In the genomic region with DNA sequence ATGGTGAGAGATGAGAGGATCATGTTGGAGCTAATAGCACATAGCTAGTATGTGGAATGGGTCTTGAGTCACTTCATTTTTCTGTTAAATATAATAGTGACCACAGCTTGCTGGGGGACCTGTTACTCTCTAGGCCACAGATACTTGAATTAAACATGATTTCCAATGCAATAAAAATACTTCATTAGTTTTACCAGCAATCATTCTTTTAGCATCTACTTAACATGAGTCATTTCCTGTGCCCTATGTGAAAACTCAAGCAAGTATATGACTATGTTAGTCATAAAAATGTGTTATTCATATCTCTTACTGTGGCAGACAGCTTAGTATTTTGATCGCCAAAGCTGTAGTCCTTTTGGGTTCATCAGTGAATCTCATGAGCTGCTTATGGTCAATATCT, we compare ENCODE assay signal across 15 cellular contexts.
A peak's percentile ranks its signal among the peaks of the same experiment; 100 is the strongest.
DNase-seq lines count a peak whose midpoint lies in the region; ATAC-seq and TF ChIP-seq lines count a peak whose summit lies in the region.
"Had no signal": no experiment of that assay in that cellular context is flagged by ENCODE, and none has a peak within 500 bp of the region (broad histone marks: within the 10 kb centered on the region; RNA-seq: fewer than 3 reads in every experiment).

No MANE protein-coding gene starts in this region.

- H3K4me1 ChIP-seq in body of pancreas, result no peaks in the 10 kb centered on the region
- H3K4me1 ChIP-seq: ascending aorta, pancreas had no signal

- H3K27me3 Mint-ChIP-seq in activated CD8-positive, alpha-beta T cell treated with anti-CD3 and anti-CD28 coated beads for 36 hours, result no peaks in the 10 kb centered on the region
- H3K27me3 Mint-ChIP-seq: CD4-positive, alpha-beta memory T cell; memory B cell had no signal

- no peaks in the 10 kb centered on the region for H3K27me3 ChIP-seq in body of pancreas
- H3K27me3 ChIP-seq: ascending aorta, pancreas had no signal

- CTCF ChIA-PET in activated CD8-positive, alpha-beta T cell treated with anti-CD3 and anti-CD28 coated beads for 36 hours (lab: Charles Lee), result no interaction called here

- H3K9me3 ChIP-seq in body of pancreas, result no peaks in the 10 kb centered on the region
- H3K9me3 ChIP-seq: ascending aorta, pancreas had no signal

- no peaks in the 10 kb centered on the region for H3K9me3 Mint-ChIP-seq in activated CD8-positive, alpha-beta T cell treated with anti-CD3 and anti-CD28 coated beads for 36 hours
- H3K9me3 Mint-ChIP-seq: activated T-cell treated with anti-CD3 and anti-CD28 coated beads, Interleukin-2, amount 50 U/mL, for 4 hours; memory B cell had no signal

- WGBS in body of pancreas, 2 donors, result 80 to 94% methylated on average over 1 of the region's 1 CpG

- no peak for TF ChIP-seq POLR2A in body of pancreas (IDR thresholded peaks at IDR 0.05)

- ATAC-seq in body of pancreas (no peak), GM19351 (IDR thresholded peaks at IDR 0.05; ENCODE audit: unreplicated experiment) (no peak)
- no peak for ATAC-seq in activated CD8-positive, alpha-beta T cell treated with anti-CD3 and anti-CD28 coated beads for 36 hours
- ATAC-seq: activated T-cell treated with anti-CD3 and anti-CD28 coated beads, Interleukin-2, amount 50 U/mL, for 4 hours; pancreas; stimulated activated effector memory CD8-positive, alpha-beta T cell treated with anti-CD3 and anti-CD28 coated beads, Interleukin-12 subunit alpha, Interleukin-12 subunit beta, amount 100 ng/mL, for 72 hours had no signal

- H3K36me3 ChIP-seq in body of pancreas (replicated peaks in 1 of 2; ENCODE audit: insufficient read depth in 1 of 2, low read depth in 2 of 2), result no peaks in the 10 kb centered on the region
- H3K36me3 ChIP-seq: ascending aorta, pancreas had no signal

- H3K4me1 Mint-ChIP-seq in activated CD8-positive, alpha-beta T cell treated with anti-CD3 and anti-CD28 coated beads for 36 hours (ENCODE audit: low read depth), result no peaks in the 10 kb centered on the region
- H3K4me1 Mint-ChIP-seq: CD4-positive, alpha-beta memory T cell; memory B cell; stimulated activated effector memory CD8-positive, alpha-beta T cell treated with anti-CD3 and anti-CD28 coated beads, Interleukin-12 subunit alpha, Interleukin-12 subunit beta, amount 100 ng/mL, for 72 hours had no signal

- intact Hi-C loops in body of pancreas (cut with DNase I), result no loop called here
- intact Hi-C loops in activated CD8-positive, alpha-beta T cell treated with anti-CD3 and anti-CD28 coated beads for 36 hours (cut with micrococcal nuclease), result no loop called here

- no peak overlapping the region for H3K4me3 Mint-ChIP-seq in activated CD8-positive, alpha-beta T cell treated with anti-CD3 and anti-CD28 coated beads for 36 hours
- H3K4me3 Mint-ChIP-seq: activated T-cell treated with anti-CD3 and anti-CD28 coated beads, Interleukin-2, amount 50 U/mL, for 4 hours; CD4-positive, alpha-beta memory T cell; memory B cell; stimulated activated effector memory CD8-positive, alpha-beta T cell treated with anti-CD3 and anti-CD28 coated beads, Interleukin-12 subunit alpha, Interleukin-12 subunit beta, amount 100 ng/mL, for 72 hours had no signal

- no peaks in the 10 kb centered on the region for H3K36me3 Mint-ChIP-seq in activated CD8-positive, alpha-beta T cell treated with anti-CD3 and anti-CD28 coated beads for 36 hours (ENCODE audit: low read depth)
- H3K36me3 Mint-ChIP-seq: CD4-positive, alpha-beta memory T cell; memory B cell; stimulated activated effector memory CD8-positive, alpha-beta T cell treated with anti-CD3 and anti-CD28 coated beads, Interleukin-12 subunit alpha, Interleukin-12 subunit beta, amount 100 ng/mL, for 72 hours had no signal

- peak; percentile 2 for DNase-seq in AG09319 (ENCODE audit: extremely low read depth, low read depth)
- DNase-seq in HT-29 (ENCODE audit: low spot score), result peak; percentile 39
- DNase-seq in astrocyte of the hippocampus (ENCODE audit: low read depth, low spot score), result peak; percentile 13
- peak; percentile 47 for DNase-seq in hepatic stellate cell (ENCODE audit: low spot score)
- DNase-seq in body of pancreas, result no peak
- DNase-seq in OCI-M2 (lab: John Stamatoyannopoulos, UW; ENCODE audit: unreplicated experiment), result no peak
- no peak for DNase-seq in activated CD8-positive, alpha-beta T cell treated with anti-CD3 and anti-CD28 coated beads for 36 hours
- DNase-seq: activated T-cell treated with anti-CD3 and anti-CD28 coated beads, Interleukin-2, amount 50 U/mL, for 4 hours; CD4-positive, alpha-beta memory T cell; pancreas; stimulated activated CD4-positive, alpha-beta T cell treated with anti-CD3 and anti-CD28 coated beads, Interleukin-2, amount 100 ng/mL, for 24 hours had no signal

- no peak for TF ChIP-seq CTCF in AG09319 (IDR thresholded peaks at IDR 0.05; ENCODE audit: low read depth, low read length)
- no peak for TF ChIP-seq CTCF in body of pancreas (IDR thresholded peaks at IDR 0.05)
- no peak for TF ChIP-seq CTCF in activated CD8-positive, alpha-beta T cell treated with anti-CD3 and anti-CD28 coated beads for 36 hours (IDR thresholded peaks at IDR 0.05)

- H3K27ac ChIP-seq in body of pancreas, result no peak overlapping the region
- H3K27ac ChIP-seq: ascending aorta, pancreas had no signal

- POLR2A ChIA-PET in activated CD8-positive, alpha-beta T cell treated with anti-CD3 and anti-CD28 coated beads for 36 hours (lab: Charles Lee), result no interaction called here

- no peak overlapping the region for H3K4me3 ChIP-seq in body of pancreas
- H3K4me3 ChIP-seq: ascending aorta, pancreas had no signal

- H3K27ac Mint-ChIP-seq in activated CD8-positive, alpha-beta T cell treated with anti-CD3 and anti-CD28 coated beads for 36 hours, result no peak overlapping the region
- H3K27ac Mint-ChIP-seq: CD4-positive, alpha-beta memory T cell; memory B cell; stimulated activated effector memory CD8-positive, alpha-beta T cell treated with anti-CD3 and anti-CD28 coated beads, Interleukin-12 subunit alpha, Interleukin-12 subunit beta, amount 100 ng/mL, for 72 hours had no signal

Comparison
In these comparisons a context has a peak if more than half of its experiments do, and no peak if none do; other contexts are left out.
1. DNase-seq: peak in AG09319 (single experiment), HT-29 (single experiment), astrocyte of the hippocampus (single experiment) and hepatic stellate cell (single experiment); none in body of pancreas (0 of 4), OCI-M2 (single experiment) and activated CD8-positive, alpha-beta T cell treated with anti-CD3 and anti-CD28 coated beads for 36 hours (single experiment).